Comparison of ENCODE assay signal across 1 cellular context in genomic region chr19:18847516-18848463, GRCh38.
A peak's percentile ranks its signal among the peaks of the same experiment; 100 is the strongest.
TF ChIP-seq lines count a peak whose summit lies in the region.

No MANE protein-coding gene starts in this region.

TF ChIP-seq in HepG2, 621 proteins besides CTCF, POLR2A, EP300 and RAD21:
- 0 out of 2 replicates have a peak, but pooled peaks have one; percentile 9 for TF ChIP-seq SPEN (CRISPR knock-in tag; IDR thresholded peaks at IDR 0.05; ENCODE audit: low read depth)
- no peak for TF ChIP-seq ZNF572 (CRISPR knock-in tag; IDR thresholded peaks at IDR 0.05)
- no peak for TF ChIP-seq CC2D1A (CRISPR knock-in tag; IDR thresholded peaks at IDR 0.05)
- TF ChIP-seq MED1 (CRISPR knock-in tag; IDR thresholded peaks at IDR 0.05): no peak
